ENCODE assay signal across 19 cellular contexts in the genomic region with DNA sequence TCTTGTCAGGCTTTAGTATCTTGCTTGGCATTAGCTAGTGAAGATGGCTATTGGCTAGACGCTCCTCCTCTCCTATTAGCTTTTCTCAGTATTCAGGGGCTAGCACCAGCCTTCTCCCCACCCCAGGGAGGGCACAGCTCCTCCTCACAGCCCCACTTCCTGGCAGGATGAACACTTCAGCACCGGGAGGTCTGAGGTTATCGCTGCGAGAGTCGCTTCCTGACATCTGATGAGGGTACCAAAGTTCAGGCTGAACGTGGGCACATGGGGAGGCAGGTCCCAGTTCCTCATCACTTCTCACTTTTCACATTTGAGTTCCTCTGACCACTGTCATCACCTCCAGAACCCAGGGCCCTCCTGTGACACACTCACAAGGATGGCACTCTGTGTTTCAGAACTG.
"Had no signal": no experiment of that assay in that cellular context is flagged by ENCODE, and none has a peak within 500 bp of the region (broad histone marks: within the 10 kb centered on the region; RNA-seq: fewer than 3 reads in every experiment).

No MANE protein-coding gene starts in this region.

- H3K4me1 Mint-ChIP-seq: activated CD4-positive, alpha-beta T cell treated with anti-CD3 and anti-CD28 coated beads, Interleukin-2, amount 10 ng/mL, durations not matched to agents 24 days and 14 days; activated naive CD4-positive, alpha-beta T cell treated with anti-CD3 and anti-CD28 coated beads, Interleukin-2, amount 10 ng/mL, durations not matched to agents 7 days and 5 days had no signal

- H3K9ac ChIP-seq: neural progenitor cell had no signal

- H3K27ac Mint-ChIP-seq: activated CD4-positive, alpha-beta memory T cell treated with anti-CD3 and anti-CD28 coated beads, Interleukin-2, amount 10 ng/mL, durations not matched to agents 7 days and 5 days; activated CD4-positive, alpha-beta T cell treated with anti-CD3 and anti-CD28 coated beads, Interleukin-2, amount 10 ng/mL, durations not matched to agents 24 days and 14 days; activated naive CD4-positive, alpha-beta T cell treated with anti-CD3 and anti-CD28 coated beads, Interleukin-2, amount 10 ng/mL, durations not matched to agents 7 days and 5 days; activated T-cell treated with anti-CD3 and anti-CD28 coated beads, Interleukin-2, amount 50 U/mL, for 72 hours; naive B cell; neural progenitor cell had no signal

- H3K36me3 ChIP-seq: neural progenitor cell had no signal

- H3K27ac ChIP-seq: coronary artery, foreskin keratinocyte, lower lobe of right lung, neural progenitor cell had no signal

- H3K9me3 ChIP-seq: lower lobe of right lung had no signal

- H3K4me3 ChIP-seq: coronary artery, lower lobe of right lung, neural progenitor cell had no signal

- H3K27me3 ChIP-seq: foreskin keratinocyte, neural progenitor cell had no signal

- DNase-seq: activated CD4-positive, alpha-beta memory T cell treated with anti-CD3 and anti-CD28 coated beads, Interleukin-2, amount 10 ng/mL, durations not matched to agents 7 days and 5 days; activated CD4-positive, alpha-beta T cell treated with anti-CD3 and anti-CD28 coated beads, Interleukin-2, amount 10 ng/mL, durations not matched to agents 24 days and 14 days; activated CD4-positive, CD25-positive, alpha-beta regulatory T cell; activated effector memory CD4-positive, alpha-beta T cell treated with anti-CD3 and anti-CD28 coated beads, Interleukin-2, amount 50 U/mL, for 16 hours; activated naive CD4-positive, alpha-beta T cell treated with anti-CD3 and anti-CD28 coated beads, Interleukin-2, amount 10 ng/mL, durations not matched to agents 7 days and 5 days; activated T-cell treated with anti-CD3 and anti-CD28 coated beads, Interleukin-2, amount 50 U/mL, for 72 hours; amygdala; cerebellar nuclear complex; foreskin keratinocyte; kidney; lower lobe of right lung; mesendoderm; naive B cell; stimulated activated CD4-positive, alpha-beta T cell treated with anti-CD3 and anti-CD28 coated beads, Interleukin-4, amount 100 ng/mL, for 24 hours; stimulated activated naive CD8-positive, alpha-beta T cell treated with anti-CD3 and anti-CD28 coated beads, Interleukin-15, amount 100 ng/mL, for 72 hours; T-helper 9 cell had no signal

- H3K9me3 Mint-ChIP-seq: activated CD4-positive, alpha-beta memory T cell treated with anti-CD3 and anti-CD28 coated beads, Interleukin-2, amount 10 ng/mL, durations not matched to agents 7 days and 5 days; activated CD4-positive, alpha-beta T cell treated with anti-CD3 and anti-CD28 coated beads, Interleukin-2, amount 10 ng/mL, durations not matched to agents 24 days and 14 days; activated naive CD4-positive, alpha-beta T cell treated with anti-CD3 and anti-CD28 coated beads, Interleukin-2, amount 10 ng/mL, durations not matched to agents 7 days and 5 days; activated T-cell treated with anti-CD3 and anti-CD28 coated beads, Interleukin-2, amount 50 U/mL, for 72 hours; naive B cell; neural progenitor cell; stimulated activated naive CD8-positive, alpha-beta T cell treated with anti-CD3 and anti-CD28 coated beads, Interleukin-15, amount 100 ng/mL, for 72 hours had no signal

- H3K4me1 ChIP-seq: foreskin keratinocyte had no signal

- H3K4me3 Mint-ChIP-seq: activated CD4-positive, alpha-beta memory T cell treated with anti-CD3 and anti-CD28 coated beads, Interleukin-2, amount 10 ng/mL, durations not matched to agents 7 days and 5 days; activated CD4-positive, alpha-beta T cell treated with anti-CD3 and anti-CD28 coated beads, Interleukin-2, amount 10 ng/mL, durations not matched to agents 24 days and 14 days; activated naive CD4-positive, alpha-beta T cell treated with anti-CD3 and anti-CD28 coated beads, Interleukin-2, amount 10 ng/mL, durations not matched to agents 7 days and 5 days; activated T-cell treated with anti-CD3 and anti-CD28 coated beads, Interleukin-2, amount 50 U/mL, for 72 hours; naive B cell; neural progenitor cell; stimulated activated naive CD8-positive, alpha-beta T cell treated with anti-CD3 and anti-CD28 coated beads, Interleukin-15, amount 100 ng/mL, for 72 hours had no signal

- ATAC-seq: activated T-cell treated with anti-CD3 and anti-CD28 coated beads, Interleukin-2, amount 50 U/mL, for 72 hours; foreskin keratinocyte; left lobe of liver; lower lobe of right lung; stimulated activated naive CD8-positive, alpha-beta T cell treated with anti-CD3 and anti-CD28 coated beads, Interleukin-15, amount 100 ng/mL, for 72 hours had no signal

- H3K36me3 Mint-ChIP-seq: activated naive CD4-positive, alpha-beta T cell treated with anti-CD3 and anti-CD28 coated beads, Interleukin-2, amount 10 ng/mL, durations not matched to agents 7 days and 5 days; naive B cell; neural progenitor cell had no signal
